In genomic region chr1:20063861-20064292, GRCh38 we compare ENCODE assay signal across 17 cellular contexts. TPM values are rescaled to one million over a fixed set of nuclear protein-coding genes. Genes with fewer than 3 reads are reported as not detected.
DNase-seq lines count a peak whose midpoint lies in the region; ATAC-seq and TF ChIP-seq lines count a peak whose summit lies in the region.
"Had no signal": no experiment of that assay in that cellular context is flagged by ENCODE, and none has a peak within 500 bp of the region (broad histone marks: within the 10 kb centered on the region; RNA-seq: fewer than 3 reads in every experiment).

No MANE protein-coding gene starts in this region.

- no peaks in the 10 kb centered on the region for H3K36me3 ChIP-seq in fibroblast of lung (ENCODE audit: control insufficient read depth, insufficient read depth, low read length)
- no peaks in the 10 kb centered on the region for H3K36me3 ChIP-seq in neuronal stem cell (replicated peaks in 1 of 2; ENCODE audit: control insufficient read depth in 2 of 2, insufficient read depth in 2 of 2, low read length in 2 of 2)

- no peak overlapping the region for H2AK5ac ChIP-seq in neuronal stem cell (ENCODE audit: low read depth, low read length)

- WGBS in neuronal stem cell (ENCODE audit: extremely low coverage in 2 of 2, insufficient read length in 2 of 2, insufficient replicate concordance in 1 of 2), 2 donors = no CpG with 5 or more reads among the region's 2 CpGs

- H3K4me2 ChIP-seq in fibroblast of lung (ENCODE audit: extremely low read depth, insufficient read depth, low read length) = no peak overlapping the region
- H3K4me2 ChIP-seq in neuronal stem cell (ENCODE audit: insufficient read depth, low read length, poor library complexity, severe bottlenecking) = no peak overlapping the region

- H4K20me1 ChIP-seq in fibroblast of lung (ENCODE audit: control insufficient read depth, extremely low read depth, insufficient read depth, low read length) = no peaks in the 10 kb centered on the region

- no peak overlapping the region for H3K4ac ChIP-seq in neuronal stem cell (ENCODE audit: low read length)

- peaks cover 5% of the 10 kb centered on the region for H3K4me1 ChIP-seq in fibroblast of lung (ENCODE audit: control insufficient read depth, extremely low read depth, insufficient read depth, low read length)
- H3K4me1 ChIP-seq in neuronal stem cell (ENCODE audit: control insufficient read depth in 2 of 2, insufficient read depth in 1 of 2, low read depth in 1 of 2, low read length in 2 of 2) = no peaks in the 10 kb centered on the region

- no peak overlapping the region for H2BK5ac ChIP-seq in neuronal stem cell (ENCODE audit: low read length)

- H3K79me1 ChIP-seq in neuronal stem cell (ENCODE audit: low read depth, low read length) = peaks cover 2% of the 10 kb centered on the region

- H3K9ac ChIP-seq in fibroblast of lung (ENCODE audit: insufficient read depth, low read length) (no peak overlapping the region), neuronal stem cell (ENCODE audit: low read depth, low read length, poor library complexity) (no peak overlapping the region)

- H2BK12ac ChIP-seq in neuronal stem cell (ENCODE audit: low read length) = no peak overlapping the region

- H3K27ac ChIP-seq in fibroblast of lung (ENCODE audit: insufficient read depth, low read length) = no peak overlapping the region
- H3K27ac ChIP-seq in neuronal stem cell (replicated peaks; ENCODE audit: low read length) = no peak overlapping the region
- H3K27ac ChIP-seq: coronary artery, VCaP had no signal

- TF ChIP-seq CTCF in fibroblast of lung (conservative IDR thresholded peaks at IDR 0.05 in 1 of 2, IDR thresholded peaks at IDR 0.05 in 1 of 2; ENCODE audit: low read depth in 1 of 2, low read length in 2 of 2) = no peak

- H2AFZ ChIP-seq in fibroblast of lung (ENCODE audit: low read length) = no peak overlapping the region
- H2AFZ ChIP-seq in neuronal stem cell (ENCODE audit: low read length) = no peak overlapping the region

- H3K23ac ChIP-seq in neuronal stem cell (ENCODE audit: low read depth, low read length, poor library complexity) = no peak overlapping the region

- H3K27me3 ChIP-seq in fibroblast of lung (ENCODE audit: control insufficient read depth, insufficient read depth, low read length) (no peaks in the 10 kb centered on the region), neuronal stem cell (ENCODE audit: control insufficient read depth in 3 of 3, insufficient read depth in 3 of 3, low read depth in 1 of 3, low read length in 3 of 3) (peaks cover 0 to 3% (median 0%) of the 10 kb centered on the region in 3 experiments)

- H3K9me3 ChIP-seq in fibroblast of lung (ENCODE audit: control insufficient read depth, insufficient read depth, low read depth, low read length) = no peaks in the 10 kb centered on the region
- no peaks in the 10 kb centered on the region for H3K9me3 ChIP-seq in neuronal stem cell (replicated peaks in 1 of 2; ENCODE audit: control insufficient read depth in 2 of 2, insufficient read depth in 1 of 2, low read depth in 1 of 2, low read length in 2 of 2)

- ATAC-seq in HG02642 (IDR thresholded peaks at IDR 0.05; ENCODE audit: poor library complexity, unreplicated experiment) (no peak), GM19351 (IDR thresholded peaks at IDR 0.05; ENCODE audit: unreplicated experiment) (no peak)
- ATAC-seq: K562, sciatic nerve had no signal

- H3K14ac ChIP-seq in neuronal stem cell (ENCODE audit: low read length) = no peak overlapping the region

- no peak overlapping the region for H3K18ac ChIP-seq in neuronal stem cell (ENCODE audit: low read length)

- H3K4me3 ChIP-seq in fibroblast of lung (replicated peaks in 1 of 4; ENCODE audit: control extremely low read depth in 1 of 4, insufficient read depth in 1 of 4, low read depth in 3 of 4, low read length in 4 of 4) (no peak overlapping the region), neuronal stem cell (ENCODE audit: low read length in 2 of 2) (no peak overlapping the region)
- H3K4me3 ChIP-seq: coronary artery, K562 had no signal

- no peak overlapping the region for H4K91ac ChIP-seq in neuronal stem cell (ENCODE audit: low read depth, low read length, poor library complexity)

- H4K8ac ChIP-seq in neuronal stem cell (ENCODE audit: low read depth, low read length) = no peak overlapping the region

- H2BK120ac ChIP-seq in neuronal stem cell (ENCODE audit: low read depth, low read length) = no peak overlapping the region

- DNase-seq in GM04503 (ENCODE audit: low read depth) (peak; percentile 87), RKO (ENCODE audit: low spot score) (peak; percentile 84), fibroblast of lung (ENCODE audit: low read depth in 2 of 2) (peak; percentile 78 to 88), renal cortical epithelial cell (ENCODE audit: low read depth) (peak; percentile 82), neuronal stem cell (ENCODE audit: low spot score) (no peak)
- no peak for DNase-seq in stimulated activated CD4-positive, alpha-beta T cell treated with anti-CD3 and anti-CD28 coated beads, Interleukin-12 subunit alpha, Interleukin-12 subunit beta, amount 100 ng/mL, for 4 hours
- DNase-seq: activated CD8-positive, alpha-beta memory T cell treated with anti-CD3 and anti-CD28 coated beads, Interleukin-2, amount 50 U/mL, for 48 hours; activated naive CD8-positive, alpha-beta T cell treated with anti-CD3 and anti-CD28 coated beads for 36 hours; NCI-H1694; NCI-H774 had no signal

- H3K79me2 ChIP-seq in fibroblast of lung (ENCODE audit: control insufficient read depth, insufficient read depth, low read length) = no peaks in the 10 kb centered on the region

- H2BK15ac ChIP-seq in neuronal stem cell (ENCODE audit: low read length) = no peak overlapping the region

RNA-seq across cellular contexts. Expression of gene PLA2G5, which starts 6.1 kb away (rescaled TPM):
- total RNA-seq in fibroblast of lung (9.8 and 27.4 TPM in 2 replicates), renal cortical epithelial cell (not detected in 2 replicates)
- 1.1 and 7.2 TPM in 2 replicates for polyA plus RNA-seq in fibroblast of lung
- polyA plus RNA-seq in fibroblast of lung (2012) = 1.3 and 8.9 TPM in 2 replicates
- 0.98 and 6.0 TPM in 2 replicates for polyA minus RNA-seq in fibroblast of lung (ENCODE audit: low replicate concordance)
- not detected for polyA plus RNA-seq in neuronal stem cell (2013, experiment 1 of 2)
- not detected for polyA plus RNA-seq in neuronal stem cell (2013, experiment 2 of 2)
- total RNA-seq: activated naive CD8-positive, alpha-beta T cell treated with anti-CD3 and anti-CD28 coated beads for 36 hours; K562 had no signal
- polyA plus RNA-seq: K562 had no signal

RNA-seq across cellular contexts. Expression of gene PLA2G2D, which starts 55.5 kb away (rescaled TPM):
- total RNA-seq in fibroblast of lung (not detected in 2 replicates), renal cortical epithelial cell (not detected in 2 replicates)
- not detected in 2 replicates for polyA plus RNA-seq in fibroblast of lung
- polyA plus RNA-seq in fibroblast of lung (2012) = not detected in 2 replicates
- polyA minus RNA-seq in fibroblast of lung (ENCODE audit: low replicate concordance) = not detected in 2 replicates
- polyA plus RNA-seq in neuronal stem cell (2013, experiment 1 of 2) = not detected
- polyA plus RNA-seq in neuronal stem cell (2013, experiment 2 of 2) = not detected
- total RNA-seq: activated naive CD8-positive, alpha-beta T cell treated with anti-CD3 and anti-CD28 coated beads for 36 hours; glomerular endothelial cell; K562; sciatic nerve had no signal
- polyA plus RNA-seq: K562 had no signal

Comparison
In these comparisons a context has a peak if more than half of its experiments do, and no peak if none do; other contexts are left out.
1. DNase-seq: peak in GM04503 (single experiment), RKO (single experiment), fibroblast of lung (2 of 2) and renal cortical epithelial cell (single experiment); none in neuronal stem cell (single experiment) and stimulated activated CD4-positive, alpha-beta T cell treated with anti-CD3 and anti-CD28 coated beads, Interleukin-12 subunit alpha, Interleukin-12 subunit beta, amount 100 ng/mL, for 4 hours (single experiment).
2. RNA of gene PLA2G5, which starts 6.1 kb away (total RNA-seq): 9.8 to 27.4 TPM in fibroblast of lung; not detected in renal cortical epithelial cell; every median in the first group is over 10 times any median in the second.